10 cellular contexts compared by ENCODE assay signal in genomic region chr3:126476976-126477330, GRCh38. TPM values are rescaled to one million over a fixed set of nuclear protein-coding genes. Genes with fewer than 3 reads are reported as not detected.
DNase-seq lines count a peak whose midpoint lies in the region; ATAC-seq and TF ChIP-seq lines count a peak whose summit lies in the region.
"Had no signal": no experiment of that assay in that cellular context is flagged by ENCODE, and none has a peak within 500 bp of the region (broad histone marks: within the 10 kb centered on the region; RNA-seq: fewer than 3 reads in every experiment).

No MANE protein-coding gene starts in this region.

- H3K4me3 Mint-ChIP-seq in activated naive CD8-positive, alpha-beta T cell = peak overlapping the region; percentile 87

- TF ChIP-seq CTCF in cardiac muscle cell (IDR thresholded peaks at IDR 0.05; ENCODE audit: low read depth, low read length) (no peak), lower lobe of right lung (IDR thresholded peaks at IDR 0.05) (no peak), GM13977 (IDR thresholded peaks at IDR 0.05; ENCODE audit: extremely low read depth, insufficient read depth, missing control alignments) (no peak)

- H3K27me3 Mint-ChIP-seq in activated naive CD8-positive, alpha-beta T cell = no peaks in the 10 kb centered on the region

- H3K9me3 Mint-ChIP-seq in activated naive CD8-positive, alpha-beta T cell (ENCODE audit: low read depth) = no peaks in the 10 kb centered on the region

- H3K36me3 ChIP-seq in cardiac muscle cell (no peaks in the 10 kb centered on the region), lower lobe of right lung (no peaks in the 10 kb centered on the region)
- H3K36me3 ChIP-seq: ovary had no signal

- H3K4me1 Mint-ChIP-seq in activated naive CD8-positive, alpha-beta T cell (ENCODE audit: low read depth) = peaks cover 33% of the 10 kb centered on the region

- H3K4me3 ChIP-seq in cardiac muscle cell = no peak overlapping the region
- peak overlapping the region; percentile 74 for H3K4me3 ChIP-seq in lower lobe of right lung

- peaks cover 12% of the 10 kb centered on the region for H3K36me3 Mint-ChIP-seq in activated naive CD8-positive, alpha-beta T cell

- intact Hi-C loops in cardiac septum (cut with DNase I) = loop anchor here (10.0 kb wide), 2 partner anchors 392 to 1198 kb away; partner anchors contain the start of genes ABTB1 and SLC41A3
- intact Hi-C loops in lower lobe of right lung (cut with DNase I) = no loop called here

- in situ Hi-C loops in GM13977 (cut with MboI; ENCODE audit: low pct_unique_long_range_greater_than_20kb, low sequenced_read_pairs, unreplicated experiment) = no loop called here

- peak; percentile 14 to 15 for DNase-seq in cardiac muscle cell (ENCODE audit: low read depth in 1 of 2, low spot score in 1 of 2)
- no peak for DNase-seq in cardiac septum (ENCODE audit: low spot score)
- no peak for DNase-seq in lower lobe of right lung
- no peak for DNase-seq in SIG-M5 (lab: John Stamatoyannopoulos, UW)
- DNase-seq in GM13977 (ENCODE audit: low spot score) = no peak
- no peak for DNase-seq in HUDEP-2 (lab: John Stamatoyannopoulos, UW; ENCODE audit: unreplicated experiment in 76 of 76)
- no peak for DNase-seq in ureter (ENCODE audit: low spot score)

- peak overlapping the region; percentile 78 for H3K27ac Mint-ChIP-seq in activated naive CD8-positive, alpha-beta T cell

- peaks cover 24% of the 10 kb centered on the region for H3K4me1 ChIP-seq in cardiac muscle cell (ENCODE audit: low read depth)
- H3K4me1 ChIP-seq in lower lobe of right lung = peaks cover 35% of the 10 kb centered on the region

- ATAC-seq in lower lobe of right lung = no peak

- H3K27ac ChIP-seq in cardiac muscle cell = no peak overlapping the region
- H3K27ac ChIP-seq in lower lobe of right lung = no peak overlapping the region

- H3K27me3 ChIP-seq in cardiac muscle cell (no peaks in the 10 kb centered on the region), lower lobe of right lung (ENCODE audit: low read depth) (no peaks in the 10 kb centered on the region)
- H3K27me3 ChIP-seq: ovary had no signal

- H3K9me3 ChIP-seq in cardiac muscle cell (ENCODE audit: low read depth) (no peaks in the 10 kb centered on the region), lower lobe of right lung (no peaks in the 10 kb centered on the region)
- H3K9me3 ChIP-seq: ovary had no signal

RNA-seq across cellular contexts. Expression of gene ZXDC, which starts 1.3 kb away (rescaled TPM):
- total RNA-seq in cardiac muscle cell (34.3 and 56.3 TPM in 2 replicates), cardiac septum (22.0 TPM), lower lobe of right lung (40.4 TPM), ureter (56.5 TPM)
- 40.4 and 46.3 TPM in 2 replicates for polyA plus RNA-seq in cardiac muscle cell

RNA-seq across cellular contexts. Expression of gene UROC1, which starts 40.6 kb away (rescaled TPM):
- not detected in 2 replicates for total RNA-seq in cardiac muscle cell
- not detected in 2 replicates for polyA plus RNA-seq in cardiac muscle cell
- total RNA-seq in cardiac septum = not detected
- not detected for total RNA-seq in lower lobe of right lung
- not detected for total RNA-seq in ureter
- total RNA-seq: glomerular endothelial cell had no signal

RNA-seq across cellular contexts. Expression of gene CHST13, which starts 47.0 kb away (rescaled TPM):
- total RNA-seq in cardiac muscle cell (0.67 and 0.89 TPM in 2 replicates), cardiac septum (0.16 TPM), lower lobe of right lung (1.5 TPM), ureter (not detected)
- 1.8 and 1.9 TPM in 2 replicates for polyA plus RNA-seq in cardiac muscle cell
- total RNA-seq: glomerular endothelial cell had no signal

Comparison
In these comparisons a context has a peak if more than half of its experiments do, and no peak if none do; other contexts are left out.
1. DNase-seq: peak in cardiac muscle cell (2 of 2); none in cardiac septum (single experiment), lower lobe of right lung (single experiment), SIG-M5 (single experiment), GM13977 (single experiment), HUDEP-2 (0 of 76) and ureter (single experiment).